ENCODE assay signal across 22 cellular contexts in genomic region chr2:175363719-175364118, GRCh38.
DNase-seq lines count a peak whose midpoint lies in the region; ATAC-seq, FAIRE-seq and TF ChIP-seq lines count a peak whose summit lies in the region.
"Had no signal": no experiment of that assay in that cellular context is flagged by ENCODE, and none has a peak within 500 bp of the region (broad histone marks: within the 10 kb centered on the region; RNA-seq: fewer than 3 reads in every experiment).

No MANE protein-coding gene starts in this region.

- H3K9me3 ChIP-seq in sigmoid colon: no peaks in the 10 kb centered on the region
- H3K9me3 ChIP-seq: BLaER1 treated with 17β-estradiol and CSF1 and Interleukin-3, amounts not matched to agents 10 nM and 100 nM had no signal

- FAIRE-seq in frontal cortex (lab: Jason Lieb, UNC): no peak
- FAIRE-seq: D721Med, GM12891, HepG2 had no signal

- intact Hi-C loops in sigmoid colon (cut with DNase I): loop anchor here (10.0 kb wide), 1 partner anchor 321 kb away; no protein-coding TSS in a partner anchor

- H3K27me3 ChIP-seq in sigmoid colon: peaks cover 0 to 3% (median 0%) of the 10 kb centered on the region in 3 donors

- TF ChIP-seq CTCF in VCaP (conservative IDR thresholded peaks at IDR 0.05): no peak
- TF ChIP-seq CTCF in sigmoid colon (IDR thresholded peaks at IDR 0.05): no peak

- no peak for ATAC-seq in GM18502 (IDR thresholded peaks at IDR 0.05; ENCODE audit: poor library complexity, unreplicated experiment)
- no peak for ATAC-seq in GM19035 (IDR thresholded peaks at IDR 0.05; ENCODE audit: unreplicated experiment)
- ATAC-seq: HepG2, Right ventricle myocardium inferior had no signal

- DNase-seq in DMS 273 treated with DMSO at 0.1 percent for 48 hours (lab: John Stamatoyannopoulos, UW) (peak; percentile 23), NCI-H1417 treated with DMSO at 0.1 percent for 48 hours (lab: John Stamatoyannopoulos, UW) (peak; percentile 81), NCI-H2196 (lab: John Stamatoyannopoulos, UW; ENCODE audit: unreplicated experiment) (peak; percentile 62), sigmoid colon (no peak), frontal cortex (ENCODE audit: low spot score in 2 of 2) (no peak)
- DNase-seq: activated CD4-positive, alpha-beta T cell treated with anti-CD3 and anti-CD28 coated beads, Interleukin-2, amount 10 ng/mL, durations not matched to agents 7 days and 5 days; activated CD8-positive, alpha-beta memory T cell treated with anti-CD3 and anti-CD28 coated beads, Interleukin-2, amount 50 U/mL, for 48 hours; activated gamma-delta T cell; amniotic stem cell; dorsolateral prefrontal cortex; H9; NCI-H510A had no signal

- TF ChIP-seq EP300 in sigmoid colon (IDR thresholded peaks at IDR 0.05): no peak

- no peaks in the 10 kb centered on the region for H3K4me1 ChIP-seq in sigmoid colon
- H3K4me1 ChIP-seq: BLaER1 treated with 17β-estradiol and CSF1 and Interleukin-3, amounts not matched to agents 10 nM and 100 nM had no signal

- H3K27ac ChIP-seq in VCaP (peak overlapping the region; percentile 26), sigmoid colon (no peak overlapping the region)
- H3K27ac ChIP-seq: BLaER1 treated with 17β-estradiol and CSF1 and Interleukin-3, amounts not matched to agents 10 nM and 100 nM; cardiac muscle cell; dorsolateral prefrontal cortex had no signal

- H3K36me3 ChIP-seq in sigmoid colon: no peaks in the 10 kb centered on the region
- H3K36me3 ChIP-seq: BLaER1 treated with 17β-estradiol and CSF1 and Interleukin-3, amounts not matched to agents 10 nM and 100 nM; cardiac muscle cell had no signal

- TF ChIP-seq POLR2A in sigmoid colon (IDR thresholded peaks at IDR 0.05): no peak

- WGBS in sigmoid colon, 2 donors: 17 to 56% methylated on average over 5 of the region's 5 CpGs

- H3K4me3 ChIP-seq in sigmoid colon: no peak overlapping the region
- H3K4me3 ChIP-seq: BLaER1 treated with 17β-estradiol and CSF1 and Interleukin-3, amounts not matched to agents 10 nM and 100 nM; cardiac muscle cell; dorsolateral prefrontal cortex; smooth muscle cell had no signal

Comparison
In these comparisons a context has a peak if more than half of its experiments do, and no peak if none do; other contexts are left out.
1. DNase-seq: peak in DMS 273 treated with DMSO at 0.1 percent for 48 hours (single experiment), NCI-H1417 treated with DMSO at 0.1 percent for 48 hours (single experiment) and NCI-H2196 (single experiment); none in sigmoid colon (single experiment) and frontal cortex (0 of 2).